In the genomic region with DNA sequence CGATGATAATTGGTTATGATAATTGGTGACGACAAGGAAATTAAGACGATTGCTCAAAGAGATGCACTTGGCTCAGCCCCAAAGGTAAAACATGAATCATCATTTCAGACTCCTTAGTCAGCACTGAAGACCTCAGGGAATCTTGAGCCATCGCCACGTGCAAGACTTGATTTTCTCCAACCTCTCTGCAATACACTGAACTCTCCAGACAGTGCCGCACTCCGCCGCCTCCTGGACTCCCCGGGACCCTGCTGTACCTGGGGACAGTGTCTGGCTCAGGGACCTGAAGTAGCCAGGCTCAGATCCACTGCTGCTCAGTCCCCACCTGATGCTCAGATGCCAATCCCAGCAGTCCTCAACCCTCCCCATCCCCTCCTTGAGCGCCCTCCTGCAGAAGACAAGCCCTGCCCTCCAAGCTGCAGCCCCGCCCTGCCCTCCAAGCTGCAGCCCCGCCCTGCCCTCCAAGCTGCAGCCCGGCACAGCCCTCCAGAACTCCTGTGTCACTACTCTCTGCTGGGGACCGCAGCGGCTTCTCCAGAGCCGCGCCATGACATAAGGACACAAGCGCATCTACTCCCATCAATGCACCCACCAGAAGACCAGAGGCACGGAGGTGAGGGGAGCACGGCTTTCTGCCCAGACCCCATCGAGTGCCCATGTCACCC, we compare ENCODE assay signal across 1 cellular context.
A peak's percentile ranks its signal among the peaks of the same experiment; 100 is the strongest.
TF ChIP-seq lines count a peak whose summit lies in the region.

No MANE protein-coding gene starts in this region.

TF ChIP-seq in K562, 482 proteins besides CTCF, POLR2A, EP300 and RAD21 (continues in another document):
- TF ChIP-seq, protein P1, sequence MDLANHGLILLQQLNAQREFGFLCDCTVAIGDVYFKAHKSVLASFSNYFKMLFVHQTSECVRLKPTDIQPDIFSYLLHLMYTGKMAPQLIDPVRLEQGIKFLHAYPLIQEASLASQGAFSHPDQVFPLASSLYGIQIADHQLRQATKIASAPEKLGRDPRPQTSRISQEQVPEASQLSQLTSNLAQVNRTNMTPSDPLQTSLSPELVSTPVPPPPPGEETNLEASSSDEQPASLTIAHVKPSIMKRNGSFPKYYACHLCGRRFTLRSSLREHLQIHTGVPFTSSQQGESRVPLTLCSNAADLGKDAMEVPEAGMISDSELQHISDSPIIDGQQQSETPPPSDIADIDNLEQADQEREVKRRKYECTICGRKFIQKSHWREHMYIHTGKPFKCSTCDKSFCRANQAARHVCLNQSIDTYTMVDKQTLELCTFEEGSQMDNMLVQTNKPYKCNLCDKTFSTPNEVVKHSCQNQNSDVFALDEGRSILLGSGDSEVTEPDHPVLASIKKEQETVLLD (IDR thresholded peaks at IDR 0.05): no peak
- no peak for TF ChIP-seq ZNF146 (CRISPR knock-in tag; IDR thresholded peaks at IDR 0.05; ENCODE audit: unreplicated experiment)
- TF ChIP-seq ZNF707 (CRISPR knock-in tag; conservative IDR thresholded peaks at IDR 0.05): no peak
- no peak for TF ChIP-seq RBM22 (IDR thresholded peaks at IDR 0.05; ENCODE audit: low read depth, low read length, poor library complexity, severe bottlenecking)
- peak; percentile 80 for TF ChIP-seq NFIC (IDR thresholded peaks at IDR 0.05)
- no peak for TF ChIP-seq MBD2 (IDR thresholded peaks at IDR 0.05; ENCODE audit: borderline replicate concordance, low read depth)
- no peak for TF ChIP-seq KDM1A (IDR thresholded peaks at IDR 0.05)
- peak; percentile 90 for TF ChIP-seq C11orf30 (IDR thresholded peaks at IDR 0.05; ENCODE audit: low read depth)
- TF ChIP-seq, protein P2, sequence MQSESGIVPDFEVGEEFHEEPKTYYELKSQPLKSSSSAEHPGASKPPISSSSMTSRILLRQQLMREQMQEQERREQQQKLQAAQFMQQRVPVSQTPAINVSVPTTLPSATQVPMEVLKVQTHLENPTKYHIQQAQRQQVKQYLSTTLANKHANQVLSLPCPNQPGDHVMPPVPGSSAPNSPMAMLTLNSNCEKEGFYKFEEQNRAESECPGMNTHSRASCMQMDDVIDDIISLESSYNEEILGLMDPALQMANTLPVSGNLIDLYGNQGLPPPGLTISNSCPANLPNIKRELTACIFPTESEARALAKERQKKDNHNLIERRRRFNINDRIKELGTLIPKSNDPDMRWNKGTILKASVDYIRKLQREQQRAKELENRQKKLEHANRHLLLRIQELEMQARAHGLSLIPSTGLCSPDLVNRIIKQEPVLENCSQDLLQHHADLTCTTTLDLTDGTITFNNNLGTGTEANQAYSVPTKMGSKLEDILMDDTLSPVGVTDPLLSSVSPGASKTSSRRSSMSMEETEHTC (IDR thresholded peaks at IDR 0.05): no peak
- TF ChIP-seq, protein P3, sequence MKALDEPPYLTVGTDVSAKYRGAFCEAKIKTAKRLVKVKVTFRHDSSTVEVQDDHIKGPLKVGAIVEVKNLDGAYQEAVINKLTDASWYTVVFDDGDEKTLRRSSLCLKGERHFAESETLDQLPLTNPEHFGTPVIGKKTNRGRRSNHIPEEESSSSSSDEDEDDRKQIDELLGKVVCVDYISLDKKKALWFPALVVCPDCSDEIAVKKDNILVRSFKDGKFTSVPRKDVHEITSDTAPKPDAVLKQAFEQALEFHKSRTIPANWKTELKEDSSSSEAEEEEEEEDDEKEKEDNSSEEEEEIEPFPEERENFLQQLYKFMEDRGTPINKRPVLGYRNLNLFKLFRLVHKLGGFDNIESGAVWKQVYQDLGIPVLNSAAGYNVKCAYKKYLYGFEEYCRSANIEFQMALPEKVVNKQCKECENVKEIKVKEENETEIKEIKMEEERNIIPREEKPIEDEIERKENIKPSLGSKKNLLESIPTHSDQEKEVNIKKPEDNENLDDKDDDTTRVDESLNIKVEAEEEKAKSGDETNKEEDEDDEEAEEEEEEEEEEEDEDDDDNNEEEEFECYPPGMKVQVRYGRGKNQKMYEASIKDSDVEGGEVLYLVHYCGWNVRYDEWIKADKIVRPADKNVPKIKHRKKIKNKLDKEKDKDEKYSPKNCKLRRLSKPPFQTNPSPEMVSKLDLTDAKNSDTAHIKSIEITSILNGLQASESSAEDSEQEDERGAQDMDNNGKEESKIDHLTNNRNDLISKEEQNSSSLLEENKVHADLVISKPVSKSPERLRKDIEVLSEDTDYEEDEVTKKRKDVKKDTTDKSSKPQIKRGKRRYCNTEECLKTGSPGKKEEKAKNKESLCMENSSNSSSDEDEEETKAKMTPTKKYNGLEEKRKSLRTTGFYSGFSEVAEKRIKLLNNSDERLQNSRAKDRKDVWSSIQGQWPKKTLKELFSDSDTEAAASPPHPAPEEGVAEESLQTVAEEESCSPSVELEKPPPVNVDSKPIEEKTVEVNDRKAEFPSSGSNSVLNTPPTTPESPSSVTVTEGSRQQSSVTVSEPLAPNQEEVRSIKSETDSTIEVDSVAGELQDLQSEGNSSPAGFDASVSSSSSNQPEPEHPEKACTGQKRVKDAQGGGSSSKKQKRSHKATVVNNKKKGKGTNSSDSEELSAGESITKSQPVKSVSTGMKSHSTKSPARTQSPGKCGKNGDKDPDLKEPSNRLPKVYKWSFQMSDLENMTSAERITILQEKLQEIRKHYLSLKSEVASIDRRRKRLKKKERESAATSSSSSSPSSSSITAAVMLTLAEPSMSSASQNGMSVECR (CRISPR knock-in tag; IDR thresholded peaks at IDR 0.05): no peak; the same call in 1 of the 2 replicates
- no peak for TF ChIP-seq RBM39 (optimal IDR thresholded peaks at IDR 0.05; ENCODE audit: low read depth, low read length)
- no peak for TF ChIP-seq MTA3 (IDR thresholded peaks at IDR 0.05; ENCODE audit: borderline replicate concordance)
- no peak for TF ChIP-seq TCF7L2 (IDR thresholded peaks at IDR 0.05; ENCODE audit: low read depth, low read length)
- no peak for TF ChIP-seq ZNF354B (CRISPR knock-in tag; IDR thresholded peaks at IDR 0.05)
- no peak for TF ChIP-seq SP2 (IDR thresholded peaks at IDR 0.05; ENCODE audit: extremely low read depth, low read depth, low read length, poor library complexity, severe bottlenecking)
- no peak for TF ChIP-seq TCF7 (IDR thresholded peaks at IDR 0.05; ENCODE audit: borderline replicate concordance)
- no peak for TF ChIP-seq CREBBP (IDR thresholded peaks at IDR 0.05; ENCODE audit: low read depth, low read length)
- TF ChIP-seq, protein P4, sequence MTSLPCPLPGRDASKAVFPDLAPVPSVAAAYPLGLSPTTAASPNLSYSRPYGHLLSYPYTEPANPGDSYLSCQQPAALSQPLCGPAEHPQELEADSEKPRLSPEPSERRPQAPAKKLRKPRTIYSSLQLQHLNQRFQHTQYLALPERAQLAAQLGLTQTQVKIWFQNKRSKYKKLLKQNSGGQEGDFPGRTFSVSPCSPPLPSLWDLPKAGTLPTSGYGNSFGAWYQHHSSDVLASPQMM (CRISPR knock-in tag; IDR thresholded peaks at IDR 0.05): no peak
- no peak for TF ChIP-seq TSC22D4 (tag; IDR thresholded peaks at IDR 0.05)
- no peak for TF ChIP-seq SIN3B (IDR thresholded peaks at IDR 0.05; ENCODE audit: low read depth)
- no peak for TF ChIP-seq ZNF121 (CRISPR knock-in tag; conservative IDR thresholded peaks at IDR 0.05)
- TF ChIP-seq JUND (IDR thresholded peaks at IDR 0.05; ENCODE audit: borderline replicate concordance, low read depth, low read length): peak; percentile 62
- TF ChIP-seq JUND (tag; IDR thresholded peaks at IDR 0.05; ENCODE audit: borderline replicate concordance, low read depth, low read length): no peak
- TF ChIP-seq ZFP30 (CRISPR knock-in tag; IDR thresholded peaks at IDR 0.05; ENCODE audit: borderline replicate concordance): no peak
- no peak for TF ChIP-seq XRCC4 (IDR thresholded peaks at IDR 0.05; ENCODE audit: extremely low read depth, insufficient read depth, insufficient read length)
- no peak for TF ChIP-seq HDGF (IDR thresholded peaks at IDR 0.05)
- no peak for TF ChIP-seq DACH1 (IDR thresholded peaks at IDR 0.05; ENCODE audit: partially characterized antibody)
- TF ChIP-seq PTTG1 (tag; IDR thresholded peaks at IDR 0.05; ENCODE audit: low read depth): no peak
- TF ChIP-seq PHB (CRISPR knock-in tag; IDR thresholded peaks at IDR 0.05): no peak
- no peak for TF ChIP-seq COPS2 (conservative IDR thresholded peaks at IDR 0.05)
- no peak for TF ChIP-seq FOS (IDR thresholded peaks at IDR 0.05; ENCODE audit: extremely low read depth, insufficient read length)
- TF ChIP-seq TEAD4 (IDR thresholded peaks at IDR 0.05; ENCODE audit: low read length): no peak
- no peak for TF ChIP-seq TEAD4 (CRISPR knock-in tag; IDR thresholded peaks at IDR 0.05; ENCODE audit: borderline replicate concordance)
- TF ChIP-seq, protein P5, sequence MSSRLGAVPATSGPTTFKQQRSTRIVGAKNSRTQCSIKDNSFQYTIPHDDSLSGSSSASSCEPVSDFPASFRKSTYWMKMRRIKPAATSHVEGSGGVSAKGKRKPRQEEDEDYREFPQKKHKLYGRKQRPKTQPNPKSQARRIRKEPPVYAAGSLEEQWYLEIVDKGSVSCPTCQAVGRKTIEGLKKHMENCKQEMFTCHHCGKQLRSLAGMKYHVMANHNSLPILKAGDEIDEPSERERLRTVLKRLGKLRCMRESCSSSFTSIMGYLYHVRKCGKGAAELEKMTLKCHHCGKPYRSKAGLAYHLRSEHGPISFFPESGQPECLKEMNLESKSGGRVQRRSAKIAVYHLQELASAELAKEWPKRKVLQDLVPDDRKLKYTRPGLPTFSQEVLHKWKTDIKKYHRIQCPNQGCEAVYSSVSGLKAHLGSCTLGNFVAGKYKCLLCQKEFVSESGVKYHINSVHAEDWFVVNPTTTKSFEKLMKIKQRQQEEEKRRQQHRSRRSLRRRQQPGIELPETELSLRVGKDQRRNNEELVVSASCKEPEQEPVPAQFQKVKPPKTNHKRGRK (tag; IDR thresholded peaks at IDR 0.05): no peak
- TF ChIP-seq PYGO2 (tag; IDR thresholded peaks at IDR 0.05): no peak
- no peak for TF ChIP-seq ELF2 (CRISPR knock-in tag; IDR thresholded peaks at IDR 0.05)
- TF ChIP-seq, protein P6, sequence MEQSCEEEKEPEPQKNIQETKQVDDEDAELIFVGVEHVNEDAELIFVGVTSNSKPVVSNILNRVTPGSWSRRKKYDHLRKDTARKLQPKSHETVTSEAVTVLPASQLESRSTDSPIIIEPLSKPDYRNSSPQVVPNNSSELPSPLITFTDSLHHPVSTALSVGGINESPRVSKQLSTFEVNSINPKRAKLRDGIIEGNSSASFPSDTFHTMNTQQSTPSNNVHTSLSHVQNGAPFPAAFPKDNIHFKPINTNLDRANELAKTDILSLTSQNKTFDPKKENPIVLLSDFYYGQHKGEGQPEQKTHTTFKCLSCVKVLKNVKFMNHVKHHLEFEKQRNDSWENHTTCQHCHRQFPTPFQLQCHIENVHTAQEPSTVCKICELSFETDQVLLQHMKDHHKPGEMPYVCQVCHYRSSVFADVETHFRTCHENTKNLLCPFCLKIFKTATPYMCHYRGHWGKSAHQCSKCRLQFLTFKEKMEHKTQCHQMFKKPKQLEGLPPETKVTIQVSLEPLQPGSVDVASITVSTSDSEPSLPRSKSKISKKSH (CRISPR knock-in tag; IDR thresholded peaks at IDR 0.05): no peak
- no peak for TF ChIP-seq RBM15 (IDR thresholded peaks at IDR 0.05; ENCODE audit: insufficient read depth, low read length)
- no peak for TF ChIP-seq ZNF57 (CRISPR knock-in tag; IDR thresholded peaks at IDR 0.05)
- TF ChIP-seq KDM4B (IDR thresholded peaks at IDR 0.05; ENCODE audit: borderline replicate concordance in 2 of 2, low read depth in 1 of 2): no peak
- peak in 1 of 2 experiments; percentile 62; a peak in 1 of 4 replicates for TF ChIP-seq SIN3A (IDR thresholded peaks at IDR 0.05; ENCODE audit: borderline replicate concordance in 2 of 2, control insufficient read depth in 1 of 2, low read depth in 2 of 2, low read length in 2 of 2)
- no peak for TF ChIP-seq CC2D1A (IDR thresholded peaks at IDR 0.05)
- no peak for TF ChIP-seq TBL1XR1 (IDR thresholded peaks at IDR 0.05; ENCODE audit: low read length in 2 of 2)
- TF ChIP-seq POLR2AphosphoS5 (IDR thresholded peaks at IDR 0.05; ENCODE audit: control insufficient read depth, insufficient read depth, low read depth, low read length): no peak
- no peak for TF ChIP-seq ZSCAN32 (CRISPR knock-in tag; IDR thresholded peaks at IDR 0.05)
- TF ChIP-seq, protein P7, sequence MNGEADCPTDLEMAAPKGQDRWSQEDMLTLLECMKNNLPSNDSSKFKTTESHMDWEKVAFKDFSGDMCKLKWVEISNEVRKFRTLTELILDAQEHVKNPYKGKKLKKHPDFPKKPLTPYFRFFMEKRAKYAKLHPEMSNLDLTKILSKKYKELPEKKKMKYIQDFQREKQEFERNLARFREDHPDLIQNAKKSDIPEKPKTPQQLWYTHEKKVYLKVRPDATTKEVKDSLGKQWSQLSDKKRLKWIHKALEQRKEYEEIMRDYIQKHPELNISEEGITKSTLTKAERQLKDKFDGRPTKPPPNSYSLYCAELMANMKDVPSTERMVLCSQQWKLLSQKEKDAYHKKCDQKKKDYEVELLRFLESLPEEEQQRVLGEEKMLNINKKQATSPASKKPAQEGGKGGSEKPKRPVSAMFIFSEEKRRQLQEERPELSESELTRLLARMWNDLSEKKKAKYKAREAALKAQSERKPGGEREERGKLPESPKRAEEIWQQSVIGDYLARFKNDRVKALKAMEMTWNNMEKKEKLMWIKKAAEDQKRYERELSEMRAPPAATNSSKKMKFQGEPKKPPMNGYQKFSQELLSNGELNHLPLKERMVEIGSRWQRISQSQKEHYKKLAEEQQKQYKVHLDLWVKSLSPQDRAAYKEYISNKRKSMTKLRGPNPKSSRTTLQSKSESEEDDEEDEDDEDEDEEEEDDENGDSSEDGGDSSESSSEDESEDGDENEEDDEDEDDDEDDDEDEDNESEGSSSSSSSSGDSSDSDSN (IDR thresholded peaks at IDR 0.05; ENCODE audit: borderline replicate concordance in 1 of 2, low read depth in 2 of 2, low read length in 2 of 2): no peak
- TF ChIP-seq GTF2E2 (tag; IDR thresholded peaks at IDR 0.05): no peak
- TF ChIP-seq, protein P8, sequence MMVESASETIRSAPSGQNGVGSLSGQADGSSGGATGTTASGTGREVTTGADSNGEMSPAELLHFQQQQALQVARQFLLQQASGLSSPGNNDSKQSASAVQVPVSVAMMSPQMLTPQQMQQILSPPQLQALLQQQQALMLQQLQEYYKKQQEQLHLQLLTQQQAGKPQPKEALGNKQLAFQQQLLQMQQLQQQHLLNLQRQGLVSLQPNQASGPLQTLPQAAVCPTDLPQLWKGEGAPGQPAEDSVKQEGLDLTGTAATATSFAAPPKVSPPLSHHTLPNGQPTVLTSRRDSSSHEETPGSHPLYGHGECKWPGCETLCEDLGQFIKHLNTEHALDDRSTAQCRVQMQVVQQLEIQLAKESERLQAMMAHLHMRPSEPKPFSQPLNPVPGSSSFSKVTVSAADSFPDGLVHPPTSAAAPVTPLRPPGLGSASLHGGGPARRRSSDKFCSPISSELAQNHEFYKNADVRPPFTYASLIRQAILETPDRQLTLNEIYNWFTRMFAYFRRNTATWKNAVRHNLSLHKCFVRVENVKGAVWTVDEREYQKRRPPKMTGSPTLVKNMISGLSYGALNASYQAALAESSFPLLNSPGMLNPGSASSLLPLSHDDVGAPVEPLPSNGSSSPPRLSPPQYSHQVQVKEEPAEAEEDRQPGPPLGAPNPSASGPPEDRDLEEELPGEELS (CRISPR knock-in tag; IDR thresholded peaks at IDR 0.05; ENCODE audit: borderline replicate concordance): no peak
- TF ChIP-seq POLR3G (IDR thresholded peaks at IDR 0.05; ENCODE audit: extremely low read depth, insufficient read length, insufficient replicate concordance): no peak
- TF ChIP-seq YBX1 (IDR thresholded peaks at IDR 0.05): no peak
- no peak for TF ChIP-seq RNF2 (IDR thresholded peaks at IDR 0.05)
- TF ChIP-seq ZFPM2 (CRISPR knock-in tag; IDR thresholded peaks at IDR 0.05): no peak
- TF ChIP-seq ELF1 (tag; IDR thresholded peaks at IDR 0.05): no peak
- TF ChIP-seq SMAD4 (CRISPR knock-in tag; conservative IDR thresholded peaks at IDR 0.05): no peak
- no peak for TF ChIP-seq ZFP1 (CRISPR knock-in tag; IDR thresholded peaks at IDR 0.05)
- no peak for TF ChIP-seq RCOR1 (IDR thresholded peaks at IDR 0.05; ENCODE audit: borderline replicate concordance in 1 of 2, low read depth in 2 of 2, low read length in 2 of 2)
- TF ChIP-seq PHF8 (IDR thresholded peaks at IDR 0.05; ENCODE audit: borderline replicate concordance, low read length): no peak
- no peak for TF ChIP-seq CBFB (CRISPR knock-in tag; IDR thresholded peaks at IDR 0.05)
